ENCODE assay signal across 14 cellular contexts in genomic region chr17:64120159-64120558, GRCh38. TPM values are rescaled to one million over a fixed set of nuclear protein-coding genes. Genes with fewer than 3 reads are reported as not detected.
DNase-seq lines count a peak whose midpoint lies in the region; ATAC-seq and TF ChIP-seq lines count a peak whose summit lies in the region.
"Had no signal": no experiment of that assay in that cellular context is flagged by ENCODE, and none has a peak within 500 bp of the region (broad histone marks: within the 10 kb centered on the region; RNA-seq: fewer than 3 reads in every experiment).

No MANE protein-coding gene starts in this region.

- peak overlapping the region; percentile 76 to 82 for H3K4me3 Mint-ChIP-seq in activated T-cell treated with anti-CD3 and anti-CD28 coated beads, Interleukin-2, amount 50 U/mL, for 72 hours
- peak overlapping the region; percentile 32 for H3K4me3 Mint-ChIP-seq in stimulated activated naive CD8-positive, alpha-beta T cell treated with anti-CD3 and anti-CD28 coated beads, Interleukin-15, Interleukin-2, amounts not matched to agents 100 ng/mL and 50 ng/mL, for 24 hours
- H3K4me3 Mint-ChIP-seq: type B pancreatic cell had no signal

- peaks cover 4 to 7% of the 10 kb centered on the region in 2 donors for H3K36me3 Mint-ChIP-seq in activated T-cell treated with anti-CD3 and anti-CD28 coated beads, Interleukin-2, amount 50 U/mL, for 72 hours (ENCODE audit: insufficient read depth in 2 of 2)
- H3K36me3 Mint-ChIP-seq in stimulated activated naive CD8-positive, alpha-beta T cell treated with anti-CD3 and anti-CD28 coated beads, Interleukin-15, Interleukin-2, amounts not matched to agents 100 ng/mL and 50 ng/mL, for 24 hours (ENCODE audit: low read depth) = peaks cover 27% of the 10 kb centered on the region

- peak overlapping the region; percentile 95 for H3K4me2 ChIP-seq in OCI-LY3 (ENCODE audit: low read length)

- H3K79me2 ChIP-seq in OCI-LY3 (ENCODE audit: low read length) = peaks cover 95% of the 10 kb centered on the region

- H3K4me3 ChIP-seq in OCI-LY3 (ENCODE audit: low read length) (no peak overlapping the region), coronary artery (no peak overlapping the region)

- ATAC-seq in activated T-cell treated with anti-CD3 and anti-CD28 coated beads, Interleukin-2, amount 50 U/mL, for 72 hours (replicated peaks in 1 of 2) = peak; percentile 60 to 65
- no peak for ATAC-seq in HG03565 (IDR thresholded peaks at IDR 0.05; ENCODE audit: unreplicated experiment)
- ATAC-seq: left cardiac atrium had no signal

- no peaks in the 10 kb centered on the region for H3K9me3 ChIP-seq in OCI-LY3 (ENCODE audit: insufficient read depth, low read length)

- no peaks in the 10 kb centered on the region for H3K27me3 Mint-ChIP-seq in activated T-cell treated with anti-CD3 and anti-CD28 coated beads, Interleukin-2, amount 50 U/mL, for 72 hours (ENCODE audit: low read depth)
- no peaks in the 10 kb centered on the region for H3K27me3 Mint-ChIP-seq in stimulated activated naive CD8-positive, alpha-beta T cell treated with anti-CD3 and anti-CD28 coated beads, Interleukin-15, Interleukin-2, amounts not matched to agents 100 ng/mL and 50 ng/mL, for 24 hours
- H3K27me3 Mint-ChIP-seq: type B pancreatic cell had no signal

- peak overlapping the region; percentile 53; the same call in 1 of the 2 replicates for H3K9ac ChIP-seq in OCI-LY3 (ENCODE audit: low read length)

- no peaks in the 10 kb centered on the region for H3K27me3 ChIP-seq in OCI-LY3 (ENCODE audit: low read depth, low read length)

- no peaks in the 10 kb centered on the region for H3K9me3 Mint-ChIP-seq in activated T-cell treated with anti-CD3 and anti-CD28 coated beads, Interleukin-2, amount 50 U/mL, for 72 hours
- no peaks in the 10 kb centered on the region for H3K9me3 Mint-ChIP-seq in stimulated activated naive CD8-positive, alpha-beta T cell treated with anti-CD3 and anti-CD28 coated beads, Interleukin-15, Interleukin-2, amounts not matched to agents 100 ng/mL and 50 ng/mL, for 24 hours
- H3K9me3 Mint-ChIP-seq: type B pancreatic cell had no signal

- peaks cover 80% of the 10 kb centered on the region for H3K4me1 Mint-ChIP-seq in activated T-cell treated with anti-CD3 and anti-CD28 coated beads, Interleukin-2, amount 50 U/mL, for 72 hours (ENCODE audit: low read depth)
- peaks cover 85% of the 10 kb centered on the region for H3K4me1 Mint-ChIP-seq in stimulated activated naive CD8-positive, alpha-beta T cell treated with anti-CD3 and anti-CD28 coated beads, Interleukin-15, Interleukin-2, amounts not matched to agents 100 ng/mL and 50 ng/mL, for 24 hours (ENCODE audit: low read depth)

- H3K4me1 ChIP-seq in OCI-LY3 (ENCODE audit: low read length) = peaks cover 63% of the 10 kb centered on the region

- H3K27ac Mint-ChIP-seq in activated T-cell treated with anti-CD3 and anti-CD28 coated beads, Interleukin-2, amount 50 U/mL, for 72 hours = peak overlapping the region; percentile 91
- peak overlapping the region; percentile 91 for H3K27ac Mint-ChIP-seq in stimulated activated naive CD8-positive, alpha-beta T cell treated with anti-CD3 and anti-CD28 coated beads, Interleukin-15, Interleukin-2, amounts not matched to agents 100 ng/mL and 50 ng/mL, for 24 hours
- H3K27ac Mint-ChIP-seq: type B pancreatic cell had no signal

- no peak for TF ChIP-seq CTCF in OCI-LY3 (IDR thresholded peaks at IDR 0.05; ENCODE audit: low read depth, low read length)
- no peak for TF ChIP-seq CTCF in coronary artery (IDR thresholded peaks at IDR 0.05)

- peaks cover 65% of the 10 kb centered on the region for H4K20me1 ChIP-seq in OCI-LY3 (ENCODE audit: insufficient read depth, low read length)

- DNase-seq in activated T-cell treated with anti-CD3 and anti-CD28 coated beads, Interleukin-2, amount 50 U/mL, for 72 hours = peak in 1 of 2 donors; percentile 13
- DNase-seq in activated T-cell treated with anti-CD3 and anti-CD28 coated beads, Interleukin-2, amount 50 U/mL, for 1 hour = no peak
- DNase-seq in ecto neural progenitor cell (ENCODE audit: low spot score) = peak; percentile 8
- no peak for DNase-seq in coronary artery (ENCODE audit: low spot score)
- no peak for DNase-seq in dermis blood vessel endothelial cell
- DNase-seq: AML-193; left cardiac atrium; NCI-H226; stimulated activated CD4-positive, alpha-beta T cell treated with anti-CD3 and anti-CD28 coated beads, Interleukin-1b, Interleukin-23, amount 100 ng/mL, for 48 hours; stimulated activated CD8-positive, alpha-beta memory T cell treated with anti-CD3 and anti-CD28 coated beads, Interleukin-4, amount 100 ng/mL, for 48 hours had no signal

- H3K36me3 ChIP-seq in OCI-LY3 (replicated peaks; ENCODE audit: low read depth, low read length) = peaks cover 45% of the 10 kb centered on the region

- H2AFZ ChIP-seq in OCI-LY3 (ENCODE audit: low read depth, low read length) = no peak overlapping the region

- peak overlapping the region; percentile 94 for H3K27ac ChIP-seq in OCI-LY3 (ENCODE audit: low read length)
- H3K27ac ChIP-seq in coronary artery = no peak overlapping the region

RNA-seq across cellular contexts. Expression of gene ERN1, which starts 9.8 kb away (rescaled TPM):
- 10 to 100 TPM; 58.1 to 98.3 TPM for total RNA-seq in activated T-cell treated with anti-CD3 and anti-CD28 coated beads, Interleukin-2, amount 50 U/mL, for 72 hours
- total RNA-seq in dermis blood vessel endothelial cell = 17.5 and 20.4 TPM in 2 replicates
